30 cellular contexts compared by ENCODE assay signal in genomic region chr3:162168715-162169114, GRCh38.
"Had no signal": no experiment of that assay in that cellular context is flagged by ENCODE, and none has a peak within 500 bp of the region (broad histone marks: within the 10 kb centered on the region; RNA-seq: fewer than 3 reads in every experiment).

No MANE protein-coding gene starts in this region.

- H3K4me1 ChIP-seq: left lung, neural progenitor cell, parathyroid adenoma, psoas muscle, right lobe of liver, stomach, testis, thyroid gland, transverse colon, upper lobe of left lung, vagina had no signal

- H2AFZ ChIP-seq: neural progenitor cell, parathyroid adenoma had no signal

- H3K36me3 ChIP-seq: left lung, neural progenitor cell, neutrophil, right lobe of liver, stomach, thyroid gland, transverse colon, upper lobe of left lung, vagina had no signal

- H3K79me2 ChIP-seq: parathyroid adenoma had no signal

- H3K36me3 Mint-ChIP-seq: immature natural killer cell; mesothelial cell of epicardium; naive B cell; stimulated activated naive B cell treated with anti-CD40 and anti-IgM and Interleukin-4, amounts not matched to agents 10 μg/mL and 1 μg/mL and 100 μg/mL, for 72 hours had no signal

- H3K27ac Mint-ChIP-seq: immature natural killer cell; mesothelial cell of epicardium; naive B cell; natural killer cell; nephron progenitor cell; neural progenitor cell; stimulated activated naive B cell treated with anti-CD40 and anti-IgM and Interleukin-4, amounts not matched to agents 10 μg/mL and 1 μg/mL and 100 μg/mL, for 72 hours had no signal

- H3K9me3 ChIP-seq: right lobe of liver, testis, thyroid gland, transverse colon, vagina had no signal

- H3K4me3 ChIP-seq: left lung, lung, neural progenitor cell, psoas muscle, right lobe of liver, skin epidermis, stomach, testis, thyroid gland, transverse colon, upper lobe of left lung, vagina had no signal

- H3K27me3 Mint-ChIP-seq: naive B cell; stimulated activated naive B cell treated with anti-CD40 and anti-IgM and Interleukin-4, amounts not matched to agents 10 μg/mL and 1 μg/mL and 100 μg/mL, for 72 hours had no signal

- H3K4me2 ChIP-seq: neural progenitor cell had no signal

- H3K27ac ChIP-seq: left lung, neural progenitor cell, neutrophil, parathyroid adenoma, psoas muscle, right lobe of liver, skin epidermis, stomach, testis, thyroid gland, transverse colon, upper lobe of left lung, vagina had no signal

- H3K4me3 Mint-ChIP-seq: immature natural killer cell; mesothelial cell of epicardium; naive B cell; natural killer cell; nephron progenitor cell; neural progenitor cell; stimulated activated naive B cell treated with anti-CD40 and anti-IgM and Interleukin-4, amounts not matched to agents 10 μg/mL and 1 μg/mL and 100 μg/mL, for 72 hours had no signal

- H3K9ac ChIP-seq: neural progenitor cell, parathyroid adenoma had no signal

- ATAC-seq: left colon; left lung; natural killer cell; psoas muscle; right lobe of liver; stimulated activated naive B cell treated with anti-CD40 and anti-IgM and Interleukin-4, amounts not matched to agents 10 μg/mL and 1 μg/mL and 100 μg/mL, for 72 hours; stimulated activated naive CD8-positive, alpha-beta T cell treated with anti-CD3 and anti-CD28 coated beads, Interleukin-15, Interleukin-2, amounts not matched to agents 100 U/mL and 50 U/mL, for 24 hours had no signal

- DNase-seq: hypothalamus; immature natural killer cell; kidney; left colon; left lung; mesendoderm; naive B cell; natural killer cell; nephron progenitor cell; occipital lobe; psoas muscle; right lobe of liver; stimulated activated CD4-positive, alpha-beta T cell treated with anti-CD3 and anti-CD28 coated beads, Interleukin-12 subunit alpha, Interleukin-12 subunit beta, amount 100 ng/mL, for 4 hours; stimulated activated CD4-positive, alpha-beta T cell treated with anti-CD3 and anti-CD28 coated beads, Interleukin-15, amount 100 ng/mL, for 24 hours; stimulated activated CD4-positive, alpha-beta T cell treated with anti-CD3 and anti-CD28 coated beads, Interleukin-2, amount 100 ng/mL, for 24 hours; stimulated activated CD4-positive, alpha-beta T cell treated with anti-CD3 and anti-CD28 coated beads, Interleukin-4, amount 100 ng/mL, for 1 hour; stimulated activated naive B cell treated with anti-CD40 and anti-IgM and Interleukin-4, amounts not matched to agents 10 μg/mL and 1 μg/mL and 100 μg/mL, for 72 hours; stimulated activated naive CD8-positive, alpha-beta T cell treated with anti-CD3 and anti-CD28 coated beads, Interleukin-15, Interleukin-2, amounts not matched to agents 100 U/mL and 50 U/mL, for 24 hours; stomach; testis; thyroid gland; transverse colon; upper lobe of left lung had no signal

- H3K27me3 ChIP-seq: left lung, neural progenitor cell, neutrophil, right lobe of liver, stomach, testis, thyroid gland, transverse colon, upper lobe of left lung, vagina had no signal

- H3K4me1 Mint-ChIP-seq: mesothelial cell of epicardium; naive B cell; neural progenitor cell; stimulated activated naive B cell treated with anti-CD40 and anti-IgM and Interleukin-4, amounts not matched to agents 10 μg/mL and 1 μg/mL and 100 μg/mL, for 72 hours had no signal
